In genomic region chr14:60734465-60735242, GRCh38 we compare ENCODE assay signal across 8 cellular contexts. TPM values are rescaled to one million over a fixed set of nuclear protein-coding genes. Genes with fewer than 3 reads are reported as not detected.
A peak's percentile ranks its signal among the peaks of the same experiment; 100 is the strongest.
DNase-seq lines count a peak whose midpoint lies in the region; ATAC-seq and TF ChIP-seq lines count a peak whose summit lies in the region.

TSS of gene MNAT1 (plus strand) at chr14:60734761. CDS start at chr14:60734863, 102 bp downstream.

- H3K4me3 ChIP-seq in left ventricle myocardium inferior (peak within 1 kb of the TSS; percentile 94), prostate gland (peak within 1 kb of the TSS; percentile 63 to 86), urinary bladder (ENCODE audit: low read depth, low read length) (peak within 1 kb of the TSS; percentile 64)

- H3K4me3 Mint-ChIP-seq in activated naive CD8-positive, alpha-beta T cell treated with anti-CD3 and anti-CD28 coated beads, Interleukin-2, amount 50 U/mL, for 24 hours, result peak within 1 kb of the TSS; percentile 100

- TF ChIP-seq CTCF in GM10266 (IDR thresholded peaks at IDR 0.05; ENCODE audit: control insufficient read depth, insufficient read depth, low read depth, missing control alignments), result no peak
- no peak for TF ChIP-seq CTCF in left ventricle myocardium inferior (IDR thresholded peaks at IDR 0.05; ENCODE audit: borderline replicate concordance)
- TF ChIP-seq CTCF in prostate gland (IDR thresholded peaks at IDR 0.05), result peak in 1 of 4 experiments; percentile 19

- no peaks in the 10 kb centered on the region for H3K9me3 ChIP-seq in left ventricle myocardium inferior (replicated peaks)
- H3K9me3 ChIP-seq in prostate gland, result no peaks in the 10 kb centered on the region

- peaks cover 3% of the 10 kb centered on the region for H3K36me3 Mint-ChIP-seq in activated naive CD8-positive, alpha-beta T cell treated with anti-CD3 and anti-CD28 coated beads, Interleukin-2, amount 50 U/mL, for 24 hours (ENCODE audit: low read depth)

- H3K27ac ChIP-seq in left ventricle myocardium inferior (replicated peaks), result peak within 1 kb of the TSS; percentile 84
- H3K27ac ChIP-seq in prostate gland, result peak within 1 kb of the TSS; percentile 74 to 82
- peak within 1 kb of the TSS; percentile 55 for H3K27ac ChIP-seq in urinary bladder (ENCODE audit: low read depth)

- H3K27ac Mint-ChIP-seq in activated naive CD8-positive, alpha-beta T cell treated with anti-CD3 and anti-CD28 coated beads, Interleukin-2, amount 50 U/mL, for 24 hours, result peak within 1 kb of the TSS; percentile 99

- intact Hi-C loops in left ventricle myocardium inferior (cut with micrococcal nuclease) (no loop called here), prostate gland (cut with DNase I) (no loop called here)

- H3K36me3 ChIP-seq in left ventricle myocardium inferior (no peaks in the 10 kb centered on the region), prostate gland (no peaks in the 10 kb centered on the region), urinary bladder (ENCODE audit: insufficient read depth) (no peaks in the 10 kb centered on the region)

- H3K9me3 Mint-ChIP-seq in activated naive CD8-positive, alpha-beta T cell treated with anti-CD3 and anti-CD28 coated beads, Interleukin-2, amount 50 U/mL, for 24 hours, result no peaks in the 10 kb centered on the region

- no peak for TF ChIP-seq POLR2A in prostate gland (IDR thresholded peaks at IDR 0.05)

- H3K4me1 ChIP-seq in left ventricle myocardium inferior, result peaks cover 40% of the 10 kb centered on the region
- no peaks in the 10 kb centered on the region for H3K4me1 ChIP-seq in prostate gland (replicated peaks)
- H3K4me1 ChIP-seq in urinary bladder (ENCODE audit: insufficient read depth), result no peaks in the 10 kb centered on the region

- DNase-seq in GM10266 (ENCODE audit: extremely low spot score), result peak; percentile 72
- peak; percentile 90 for DNase-seq in NCI-H1092 treated with DMSO at 0.1 percent for 48 hours (lab: John Stamatoyannopoulos, UW)
- DNase-seq in SW 1271 (lab: John Stamatoyannopoulos, UW), result peak; percentile 32 to 79
- peak; percentile 85 for DNase-seq in activated naive CD8-positive, alpha-beta T cell treated with anti-CD3 and anti-CD28 coated beads, Interleukin-2, amount 50 U/mL, for 24 hours
- peak; percentile 62 for DNase-seq in left ventricle myocardium inferior
- DNase-seq in prostate gland (ENCODE audit: low spot score), result peak; percentile 71

- WGBS in prostate gland, result under 1% methylated on average over 33 of the region's 33 CpGs
- WGBS in urinary bladder, result 2% methylated on average over 33 of the region's 33 CpGs

- ATAC-seq in HG02588 (IDR thresholded peaks at IDR 0.05; ENCODE audit: unreplicated experiment), result peak; percentile 99
- peak; percentile 99 for ATAC-seq in activated naive CD8-positive, alpha-beta T cell treated with anti-CD3 and anti-CD28 coated beads, Interleukin-2, amount 50 U/mL, for 24 hours

- peaks cover 12% of the 10 kb centered on the region for H3K27me3 Mint-ChIP-seq in activated naive CD8-positive, alpha-beta T cell treated with anti-CD3 and anti-CD28 coated beads, Interleukin-2, amount 50 U/mL, for 24 hours

- no peaks in the 10 kb centered on the region for H3K27me3 ChIP-seq in left ventricle myocardium inferior (ENCODE audit: low read depth)
- no peaks in the 10 kb centered on the region for H3K27me3 ChIP-seq in prostate gland (replicated peaks; ENCODE audit: insufficient read depth)

- H3K4me1 Mint-ChIP-seq in activated naive CD8-positive, alpha-beta T cell treated with anti-CD3 and anti-CD28 coated beads, Interleukin-2, amount 50 U/mL, for 24 hours, result peaks cover 20% of the 10 kb centered on the region

RNA-seq across cellular contexts. Expression of gene MNAT1, which starts in this region (rescaled TPM):
- total RNA-seq in left ventricle myocardium inferior (28.5 TPM), prostate gland (10 to 100 TPM; 16.1 to 62.9 TPM), urinary bladder (109 TPM)
- 24.6 TPM for polyA plus RNA-seq in urinary bladder

Comparison
In these comparisons a context has a peak if more than half of its experiments do, and no peak if none do; other contexts are left out.
1. Peak in every context shown above with its lines: DNase-seq, ATAC-seq, H3K4me3 ChIP-seq and H3K27ac ChIP-seq.